1 cellular context compared by ENCODE assay signal in the genomic region with DNA sequence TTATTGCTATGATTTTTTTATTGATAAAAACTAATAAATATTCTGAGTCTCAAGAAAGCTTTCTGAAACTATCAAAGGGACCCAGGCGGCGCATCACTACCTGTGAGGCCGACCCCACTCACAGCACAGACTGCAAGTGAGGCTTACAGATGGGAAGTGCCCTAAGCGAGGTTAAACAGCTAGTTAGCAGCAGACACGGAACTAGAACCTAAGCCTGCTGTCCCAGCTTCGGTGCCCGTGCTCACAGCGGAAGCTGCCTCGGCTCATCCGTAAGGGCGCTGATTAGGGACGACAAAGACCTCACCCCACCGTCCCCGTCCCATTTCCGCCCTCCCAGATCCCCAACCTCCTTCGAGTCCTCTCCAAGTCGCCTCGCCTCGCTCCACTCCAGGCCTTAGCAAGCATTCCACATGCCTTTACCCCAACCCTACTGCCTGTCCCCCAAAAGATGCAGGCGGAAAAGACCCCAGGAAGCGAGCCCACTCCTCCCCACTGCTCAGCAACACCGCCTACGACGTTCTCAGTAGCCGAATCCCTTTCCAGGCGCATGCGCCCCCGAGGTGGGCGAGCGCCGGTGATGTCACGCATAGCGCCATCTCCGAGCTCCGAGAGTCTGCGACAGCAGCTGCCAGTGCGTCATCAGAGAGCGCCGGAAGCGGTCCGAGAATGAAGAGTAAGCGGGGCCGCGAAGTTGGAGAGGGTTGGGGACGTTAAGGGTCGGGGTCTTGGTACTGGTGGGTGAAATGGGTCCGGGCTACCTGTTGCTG.
TF ChIP-seq lines count a peak whose summit lies in the region.

A gene with protein sequence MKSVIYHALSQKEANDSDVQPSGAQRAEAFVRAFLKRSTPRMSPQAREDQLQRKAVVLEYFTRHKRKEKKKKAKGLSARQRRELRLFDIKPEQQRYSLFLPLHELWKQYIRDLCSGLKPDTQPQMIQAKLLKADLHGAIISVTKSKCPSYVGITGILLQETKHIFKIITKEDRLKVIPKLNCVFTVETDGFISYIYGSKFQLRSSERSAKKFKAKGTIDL (plus strand): TSS at position 631 of the 767 bp plus-strand sequence. CDS start 36 bp downstream, at position 667.

TF ChIP-seq in K562, 482 proteins besides CTCF, POLR2A, EP300 and RAD21 (continued from another document and continues in another):
- TF ChIP-seq, protein P1, sequence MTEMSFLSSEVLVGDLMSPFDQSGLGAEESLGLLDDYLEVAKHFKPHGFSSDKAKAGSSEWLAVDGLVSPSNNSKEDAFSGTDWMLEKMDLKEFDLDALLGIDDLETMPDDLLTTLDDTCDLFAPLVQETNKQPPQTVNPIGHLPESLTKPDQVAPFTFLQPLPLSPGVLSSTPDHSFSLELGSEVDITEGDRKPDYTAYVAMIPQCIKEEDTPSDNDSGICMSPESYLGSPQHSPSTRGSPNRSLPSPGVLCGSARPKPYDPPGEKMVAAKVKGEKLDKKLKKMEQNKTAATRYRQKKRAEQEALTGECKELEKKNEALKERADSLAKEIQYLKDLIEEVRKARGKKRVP (CRISPR knock-in tag; IDR thresholded peaks at IDR 0.05): no peak
- TF ChIP-seq FOXA1 (IDR thresholded peaks at IDR 0.05; ENCODE audit: borderline replicate concordance) (no peak), ERF (CRISPR knock-in tag; IDR thresholded peaks at IDR 0.05) (no peak), HMGN3 (IDR thresholded peaks at IDR 0.05; ENCODE audit: borderline replicate concordance, extremely low read depth, insufficient read length, low read depth, low read length) (peak; percentile 25), TRIM28 (IDR thresholded peaks at IDR 0.05) (0 out of 2 replicates have a peak, but pooled peaks have one; percentile 33), PHB2 (IDR thresholded peaks at IDR 0.05; ENCODE audit: low read depth) (0 out of 2 replicates have a peak, but pooled peaks have one; percentile 41), ZNF311 (CRISPR knock-in tag; IDR thresholded peaks at IDR 0.05) (no peak), POLR2B (IDR thresholded peaks at IDR 0.05; ENCODE audit: low read depth, partially characterized antibody) (peak; percentile 99), ZNF655 (CRISPR knock-in tag; IDR thresholded peaks at IDR 0.05) (no peak), MAFK (IDR thresholded peaks at IDR 0.05; ENCODE audit: low read length) (no peak), ZNF24 (IDR thresholded peaks at IDR 0.05) (no peak), ZNF584 (CRISPR knock-in tag; IDR thresholded peaks at IDR 0.05; ENCODE audit: low read depth) (no peak), SP1 (CRISPR knock-in tag; IDR thresholded peaks at IDR 0.05) (peak; percentile 63), ZNF583 (CRISPR knock-in tag; IDR thresholded peaks at IDR 0.05) (no peak), BRD4 (IDR thresholded peaks at IDR 0.05) (no peak), PHB (CRISPR knock-in tag; IDR thresholded peaks at IDR 0.05) (no peak), PYGO2 (tag; IDR thresholded peaks at IDR 0.05) (no peak), U2AF1 (optimal IDR thresholded peaks at IDR 0.05; ENCODE audit: low read depth, low read length) (no peak), ZNF512 (tag; IDR thresholded peaks at IDR 0.05) (no peak), LEF1 (IDR thresholded peaks at IDR 0.05) (no peak), E2F5 (CRISPR knock-in tag; IDR thresholded peaks at IDR 0.05) (no peak), SMARCA5 (IDR thresholded peaks at IDR 0.05) (no peak), SMARCE1 (IDR thresholded peaks at IDR 0.05) (peak; percentile 45; the same call in 1 of the 2 replicates), NEUROD1 (IDR thresholded peaks at IDR 0.05; ENCODE audit: borderline replicate concordance, low read depth, low read length, partially characterized antibody) (peak; percentile 57), POLR2AphosphoS2 (IDR thresholded peaks at IDR 0.05; ENCODE audit: low read length) (peak; percentile 89; the same call in 1 of the 2 replicates), FUS (optimal IDR thresholded peaks at IDR 0.05; ENCODE audit: low read depth, low read length) (no peak), PATZ1 (CRISPR knock-in tag; IDR thresholded peaks at IDR 0.05; ENCODE audit: borderline replicate concordance) (no peak), YBX1 (IDR thresholded peaks at IDR 0.05) (no peak), MTA3 (IDR thresholded peaks at IDR 0.05; ENCODE audit: borderline replicate concordance) (peak; percentile 78), ATF3 (IDR thresholded peaks at IDR 0.05) (peak; percentile 87), ATF3 (CRISPR knock-in tag; conservative IDR thresholded peaks at IDR 0.05) (peak; percentile 45; the same call in 1 of the 2 replicates), ZNF165 (CRISPR knock-in tag; IDR thresholded peaks at IDR 0.05; ENCODE audit: borderline replicate concordance) (no peak), MXI1 (IDR thresholded peaks at IDR 0.05; ENCODE audit: low read depth, low read length) (no peak), ZNF668 (CRISPR knock-in tag; IDR thresholded peaks at IDR 0.05) (no peak), TAF7 (tag; IDR thresholded peaks at IDR 0.05) (peak; percentile 91), MAZ (CRISPR knock-in tag; conservative IDR thresholded peaks at IDR 0.05 in 1 of 2, IDR thresholded peaks at IDR 0.05 in 1 of 2) (peak; percentile 73 to 76; a peak in 2 of 4 replicates), BRCA1 (IDR thresholded peaks at IDR 0.05) (no peak), BRCA1 (CRISPR knock-in tag; IDR thresholded peaks at IDR 0.05) (no peak), ZBTB1 (CRISPR knock-in tag; IDR thresholded peaks at IDR 0.05; ENCODE audit: borderline replicate concordance, low read depth) (0 out of 2 replicates have a peak, but pooled peaks have one; percentile 53), SLC30A9 (CRISPR knock-in tag; IDR thresholded peaks at IDR 0.05) (no peak)
- TF ChIP-seq, protein P2, sequence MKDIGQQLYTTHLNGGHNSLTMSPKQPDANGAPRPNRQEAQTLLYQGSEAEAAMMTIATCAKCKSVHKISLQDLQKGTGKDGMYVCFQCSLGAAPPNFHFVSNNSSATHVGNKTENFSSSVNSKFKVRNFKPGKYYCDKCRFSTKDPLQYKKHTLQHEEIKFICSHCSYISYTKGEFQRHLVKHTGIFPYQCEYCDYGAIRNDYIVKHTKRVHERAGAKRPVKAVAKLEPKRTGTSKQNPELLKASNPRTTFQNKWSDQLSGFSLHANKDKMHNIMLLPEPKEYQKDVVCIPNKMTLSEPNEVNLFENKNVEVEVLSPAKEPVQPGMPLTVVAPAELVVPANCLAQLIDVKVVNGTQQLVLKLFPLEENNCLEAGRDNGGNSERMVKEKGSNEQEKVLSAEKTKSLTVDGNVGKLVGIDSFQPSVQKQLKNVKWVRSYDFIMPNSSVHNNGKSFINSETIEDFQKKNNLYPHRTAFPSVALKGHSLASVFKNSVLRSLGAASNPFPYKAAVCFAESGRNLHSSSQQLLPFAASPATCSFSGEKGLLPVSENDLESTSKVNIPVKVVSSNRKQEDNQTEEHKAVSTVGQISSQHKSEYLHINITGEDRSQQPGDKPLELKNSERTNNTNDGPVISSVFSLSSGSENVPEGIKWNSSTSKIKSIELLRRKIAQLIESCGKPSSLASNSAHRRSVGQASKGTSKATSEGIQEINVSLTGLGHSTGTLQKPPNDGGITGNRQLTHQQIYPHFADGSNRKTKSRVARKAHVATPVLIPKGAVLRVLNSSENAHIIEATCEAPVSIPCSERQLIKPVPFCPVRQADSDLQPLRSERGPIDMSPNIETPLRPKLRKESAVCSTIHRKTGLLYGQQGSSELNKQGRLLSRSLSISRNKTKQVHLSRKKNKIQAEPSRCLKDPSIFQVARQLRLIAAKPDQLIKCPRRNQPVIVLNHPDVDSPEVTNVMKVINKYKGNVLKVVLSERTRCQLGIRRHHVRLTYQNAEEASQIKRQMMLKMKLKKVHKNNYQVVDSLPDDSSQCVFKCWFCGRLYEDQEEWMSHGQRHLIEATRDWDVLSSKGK (CRISPR knock-in tag; IDR thresholded peaks at IDR 0.05): no peak
- TF ChIP-seq, protein P3, sequence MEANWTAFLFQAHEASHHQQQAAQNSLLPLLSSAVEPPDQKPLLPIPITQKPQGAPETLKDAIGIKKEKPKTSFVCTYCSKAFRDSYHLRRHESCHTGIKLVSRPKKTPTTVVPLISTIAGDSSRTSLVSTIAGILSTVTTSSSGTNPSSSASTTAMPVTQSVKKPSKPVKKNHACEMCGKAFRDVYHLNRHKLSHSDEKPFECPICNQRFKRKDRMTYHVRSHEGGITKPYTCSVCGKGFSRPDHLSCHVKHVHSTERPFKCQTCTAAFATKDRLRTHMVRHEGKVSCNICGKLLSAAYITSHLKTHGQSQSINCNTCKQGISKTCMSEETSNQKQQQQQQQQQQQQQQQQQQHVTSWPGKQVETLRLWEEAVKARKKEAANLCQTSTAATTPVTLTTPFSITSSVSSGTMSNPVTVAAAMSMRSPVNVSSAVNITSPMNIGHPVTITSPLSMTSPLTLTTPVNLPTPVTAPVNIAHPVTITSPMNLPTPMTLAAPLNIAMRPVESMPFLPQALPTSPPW (CRISPR knock-in tag; IDR thresholded peaks at IDR 0.05): peak; percentile 65
- TF ChIP-seq, protein P4, sequence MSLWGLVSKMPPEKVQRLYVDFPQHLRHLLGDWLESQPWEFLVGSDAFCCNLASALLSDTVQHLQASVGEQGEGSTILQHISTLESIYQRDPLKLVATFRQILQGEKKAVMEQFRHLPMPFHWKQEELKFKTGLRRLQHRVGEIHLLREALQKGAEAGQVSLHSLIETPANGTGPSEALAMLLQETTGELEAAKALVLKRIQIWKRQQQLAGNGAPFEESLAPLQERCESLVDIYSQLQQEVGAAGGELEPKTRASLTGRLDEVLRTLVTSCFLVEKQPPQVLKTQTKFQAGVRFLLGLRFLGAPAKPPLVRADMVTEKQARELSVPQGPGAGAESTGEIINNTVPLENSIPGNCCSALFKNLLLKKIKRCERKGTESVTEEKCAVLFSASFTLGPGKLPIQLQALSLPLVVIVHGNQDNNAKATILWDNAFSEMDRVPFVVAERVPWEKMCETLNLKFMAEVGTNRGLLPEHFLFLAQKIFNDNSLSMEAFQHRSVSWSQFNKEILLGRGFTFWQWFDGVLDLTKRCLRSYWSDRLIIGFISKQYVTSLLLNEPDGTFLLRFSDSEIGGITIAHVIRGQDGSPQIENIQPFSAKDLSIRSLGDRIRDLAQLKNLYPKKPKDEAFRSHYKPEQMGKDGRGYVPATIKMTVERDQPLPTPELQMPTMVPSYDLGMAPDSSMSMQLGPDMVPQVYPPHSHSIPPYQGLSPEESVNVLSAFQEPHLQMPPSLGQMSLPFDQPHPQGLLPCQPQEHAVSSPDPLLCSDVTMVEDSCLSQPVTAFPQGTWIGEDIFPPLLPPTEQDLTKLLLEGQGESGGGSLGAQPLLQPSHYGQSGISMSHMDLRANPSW (CRISPR knock-in tag; IDR thresholded peaks at IDR 0.05): peak; percentile 55; the same call in 1 of the 2 replicates
- TF ChIP-seq, protein P5, sequence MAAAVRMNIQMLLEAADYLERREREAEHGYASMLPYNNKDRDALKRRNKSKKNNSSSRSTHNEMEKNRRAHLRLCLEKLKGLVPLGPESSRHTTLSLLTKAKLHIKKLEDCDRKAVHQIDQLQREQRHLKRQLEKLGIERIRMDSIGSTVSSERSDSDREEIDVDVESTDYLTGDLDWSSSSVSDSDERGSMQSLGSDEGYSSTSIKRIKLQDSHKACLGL (CRISPR knock-in tag; IDR thresholded peaks at IDR 0.05; ENCODE audit: borderline replicate concordance, poor library complexity, severe bottlenecking): no peak
